In the genomic region with DNA sequence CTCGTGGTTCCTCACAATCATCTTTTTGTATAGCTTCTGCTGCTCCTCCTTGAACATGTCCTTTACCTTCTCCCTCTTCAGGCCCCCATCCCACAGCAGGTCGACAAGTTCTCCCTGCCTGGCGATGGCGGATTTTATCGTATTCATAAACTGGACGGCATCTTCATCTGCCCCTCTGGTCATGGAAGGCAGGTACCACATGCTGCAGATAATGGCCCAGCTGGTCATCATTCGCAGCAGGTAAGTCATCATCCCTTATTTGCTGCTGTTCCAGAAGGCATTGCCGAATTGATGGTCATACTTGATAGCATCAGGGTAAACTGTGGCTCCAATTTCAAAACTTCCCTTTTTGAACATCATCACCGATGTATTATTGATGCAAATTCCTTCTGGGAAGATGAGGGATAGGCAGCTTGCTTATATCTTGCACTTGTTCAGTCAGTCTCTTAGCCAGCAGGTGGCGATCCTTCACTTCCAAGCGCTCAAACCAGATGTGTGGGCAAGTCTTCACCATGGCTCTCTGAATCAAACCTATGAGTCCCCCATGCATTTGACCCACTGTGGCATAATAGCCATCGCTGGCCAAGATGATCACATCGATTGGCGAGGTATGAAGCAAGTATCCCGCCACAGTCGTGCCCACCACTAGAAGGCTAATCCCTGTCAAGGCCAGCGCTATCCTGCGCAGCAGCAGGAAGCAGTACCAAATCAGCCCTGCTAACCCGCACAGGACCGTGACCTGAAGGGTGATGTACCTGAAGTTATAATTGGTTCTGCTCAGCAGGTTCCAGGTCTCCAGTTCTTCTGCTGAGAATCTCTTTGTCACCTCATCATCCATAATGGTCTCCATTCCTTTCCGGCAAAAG, we compare ENCODE assay signal across 11 cellular contexts.
A peak's percentile ranks its signal among the peaks of the same experiment; 100 is the strongest.
DNase-seq lines count a peak whose midpoint lies in the region; ATAC-seq and TF ChIP-seq lines count a peak whose summit lies in the region.
"Had no signal": no experiment of that assay in that cellular context is flagged by ENCODE, and none has a peak within 500 bp of the region (broad histone marks: within the 10 kb centered on the region; RNA-seq: fewer than 3 reads in every experiment).

No MANE protein-coding gene starts in this region.

- peak; percentile 20 for TF ChIP-seq CTCF in neural cell (IDR thresholded peaks at IDR 0.05; ENCODE audit: poor library complexity, severe bottlenecking)

- H3K27ac ChIP-seq in neural cell (ENCODE audit: low read length), result no peak overlapping the region
- H3K27ac ChIP-seq: upper lobe of left lung had no signal

- no peaks in the 10 kb centered on the region for H3K79me2 ChIP-seq in neural cell (replicated peaks; ENCODE audit: insufficient read depth, low read length)

- ATAC-seq in GM21576 (IDR thresholded peaks at IDR 0.05; ENCODE audit: unreplicated experiment), result no peak
- ATAC-seq: left colon had no signal

- no peaks in the 10 kb centered on the region for H3K9me3 ChIP-seq in neural cell (ENCODE audit: low read length)
- H3K9me3 ChIP-seq: upper lobe of left lung had no signal

- no peak overlapping the region for H2AFZ ChIP-seq in neural cell (ENCODE audit: low read depth, low read length)

- no peaks in the 10 kb centered on the region for H3F3A ChIP-seq in neural cell (ENCODE audit: insufficient read depth, low read length, poor library complexity, severe bottlenecking)

- H3K4me2 ChIP-seq in neural cell (ENCODE audit: low read length), result no peak overlapping the region

- no peak overlapping the region for H3K4me3 ChIP-seq in neural cell (ENCODE audit: low read length)
- H3K4me3 ChIP-seq: upper lobe of left lung had no signal

- no peak overlapping the region for H3K9ac ChIP-seq in neural cell (ENCODE audit: low read length)

- H4K20me1 ChIP-seq in neural cell (ENCODE audit: insufficient read depth), result no peaks in the 10 kb centered on the region

- H3K27me3 ChIP-seq in neural cell (ENCODE audit: insufficient read depth, low read depth, low read length), result no peaks in the 10 kb centered on the region
- H3K27me3 ChIP-seq: upper lobe of left lung had no signal

- DNase-seq in NCI-H1417 (lab: John Stamatoyannopoulos, UW) (peak; percentile 32 to 72 (median 58)), NCI-H1417 treated with DMSO at 0.1 percent for 48 hours (lab: John Stamatoyannopoulos, UW) (no peak), NCI-H1694 (lab: John Stamatoyannopoulos, UW) (peak; percentile 31), amniotic epithelial cell (ENCODE audit: low read depth) (peak; percentile 0), NCI-H1436 (lab: John Stamatoyannopoulos, UW) (no peak), NCI-H1930 (lab: John Stamatoyannopoulos, UW) (no peak)
- DNase-seq: NCI-H2081 treated with DMSO at 0.1 percent for 48 hours had no signal

- peak; percentile 19 for TF ChIP-seq RAD21 in neural cell (conservative IDR thresholded peaks at IDR 0.05)

- H3K36me3 ChIP-seq in neural cell (ENCODE audit: insufficient read depth, low read length), result no peaks in the 10 kb centered on the region
- H3K36me3 ChIP-seq: upper lobe of left lung had no signal

- TF ChIP-seq EP300 in neural cell (conservative IDR thresholded peaks at IDR 0.05; ENCODE audit: poor library complexity, severe bottlenecking), result no peak

- no peaks in the 10 kb centered on the region for H3K9me2 ChIP-seq in neural cell (ENCODE audit: insufficient read depth, low read length)

TF ChIP-seq in neural cell, 6 proteins besides CTCF, POLR2A, EP300 and RAD21:
- TF ChIP-seq TAF1 (IDR thresholded peaks at IDR 0.05; ENCODE audit: low read depth) (no peak), MXI1 (conservative IDR thresholded peaks at IDR 0.05; ENCODE audit: poor library complexity, severe bottlenecking) (no peak), EZH2 (IDR thresholded peaks at IDR 0.05; ENCODE audit: borderline replicate concordance, insufficient read depth, low read length, poor library complexity, severe bottlenecking) (no peak), SMC3 (conservative IDR thresholded peaks at IDR 0.05; ENCODE audit: poor library complexity) (no peak), POLR2AphosphoS5 (IDR thresholded peaks at IDR 0.05) (no peak)
- TF ChIP-seq, protein P1, sequence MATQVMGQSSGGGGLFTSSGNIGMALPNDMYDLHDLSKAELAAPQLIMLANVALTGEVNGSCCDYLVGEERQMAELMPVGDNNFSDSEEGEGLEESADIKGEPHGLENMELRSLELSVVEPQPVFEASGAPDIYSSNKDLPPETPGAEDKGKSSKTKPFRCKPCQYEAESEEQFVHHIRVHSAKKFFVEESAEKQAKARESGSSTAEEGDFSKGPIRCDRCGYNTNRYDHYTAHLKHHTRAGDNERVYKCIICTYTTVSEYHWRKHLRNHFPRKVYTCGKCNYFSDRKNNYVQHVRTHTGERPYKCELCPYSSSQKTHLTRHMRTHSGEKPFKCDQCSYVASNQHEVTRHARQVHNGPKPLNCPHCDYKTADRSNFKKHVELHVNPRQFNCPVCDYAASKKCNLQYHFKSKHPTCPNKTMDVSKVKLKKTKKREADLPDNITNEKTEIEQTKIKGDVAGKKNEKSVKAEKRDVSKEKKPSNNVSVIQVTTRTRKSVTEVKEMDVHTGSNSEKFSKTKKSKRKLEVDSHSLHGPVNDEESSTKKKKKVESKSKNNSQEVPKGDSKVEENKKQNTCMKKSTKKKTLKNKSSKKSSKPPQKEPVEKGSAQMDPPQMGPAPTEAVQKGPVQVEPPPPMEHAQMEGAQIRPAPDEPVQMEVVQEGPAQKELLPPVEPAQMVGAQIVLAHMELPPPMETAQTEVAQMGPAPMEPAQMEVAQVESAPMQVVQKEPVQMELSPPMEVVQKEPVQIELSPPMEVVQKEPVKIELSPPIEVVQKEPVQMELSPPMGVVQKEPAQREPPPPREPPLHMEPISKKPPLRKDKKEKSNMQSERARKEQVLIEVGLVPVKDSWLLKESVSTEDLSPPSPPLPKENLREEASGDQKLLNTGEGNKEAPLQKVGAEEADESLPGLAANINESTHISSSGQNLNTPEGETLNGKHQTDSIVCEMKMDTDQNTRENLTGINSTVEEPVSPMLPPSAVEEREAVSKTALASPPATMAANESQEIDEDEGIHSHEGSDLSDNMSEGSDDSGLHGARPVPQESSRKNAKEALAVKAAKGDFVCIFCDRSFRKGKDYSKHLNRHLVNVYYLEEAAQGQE (IDR thresholded peaks at IDR 0.05; ENCODE audit: borderline replicate concordance), result no peak

Comparison
In these comparisons a context has a peak if more than half of its experiments do, and no peak if none do; other contexts are left out.
1. DNase-seq: peak in NCI-H1417 (3 of 3), NCI-H1694 (single experiment) and amniotic epithelial cell (single experiment); none in NCI-H1417 treated with DMSO at 0.1 percent for 48 hours (single experiment), NCI-H1436 (single experiment) and NCI-H1930 (0 of 2).